In the genomic region with DNA sequence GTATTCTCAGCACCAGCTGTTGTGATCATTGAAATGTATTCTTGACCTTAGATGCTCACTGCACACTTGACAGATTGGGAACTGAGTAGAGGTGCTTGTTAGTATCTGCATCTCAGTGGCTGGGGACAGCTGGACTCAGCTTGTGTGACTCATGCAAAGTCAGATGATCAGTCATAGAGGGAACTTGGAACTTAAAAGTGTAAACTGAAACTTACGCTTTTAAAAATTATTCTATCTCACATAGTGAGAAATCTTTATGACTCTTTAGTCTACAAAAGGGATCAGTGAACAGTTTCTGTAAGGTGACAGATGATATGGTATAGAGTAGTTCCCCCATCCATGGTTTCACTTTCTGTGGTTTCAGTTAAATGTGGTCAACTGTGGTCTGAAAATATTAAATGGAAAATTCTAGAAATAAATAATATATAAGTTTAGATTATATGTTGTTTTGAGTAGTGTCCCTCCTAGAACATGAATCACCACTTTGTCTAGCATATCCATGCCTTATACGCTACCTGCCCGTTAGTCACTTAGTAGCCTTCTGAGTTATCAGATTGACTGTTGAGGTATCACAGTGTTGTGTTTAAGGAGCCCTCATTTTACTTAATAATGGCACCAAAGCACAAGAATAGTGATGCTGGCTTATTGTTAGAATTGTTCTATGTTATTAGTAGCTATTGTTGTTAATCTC, we compare ENCODE assay signal across 8 cellular contexts.
DNase-seq lines count a peak whose midpoint lies in the region; ATAC-seq and TF ChIP-seq lines count a peak whose summit lies in the region.
"Not testable (repeated sequence)": the region's sequence is repeated elsewhere in the genome, so short reads cannot be mapped to it uniquely, and the experiment has no call there.

No MANE protein-coding gene starts in this region.

- H3F3A ChIP-seq in PC-3 (ENCODE audit: low read length, unreplicated experiment) = not testable (repeated sequence)

- H4K20me1 ChIP-seq in PC-3 (ENCODE audit: low read length) = not testable (repeated sequence)

- DNase-seq in PC-3; stimulated activated naive CD8-positive, alpha-beta T cell treated with anti-CD3 and anti-CD28 coated beads, Interleukin-15, amount 100 ng/mL, for 72 hours: not testable (repeated sequence)

- not testable (repeated sequence) for H3K27me3 Mint-ChIP-seq in stimulated activated naive CD8-positive, alpha-beta T cell treated with anti-CD3 and anti-CD28 coated beads, Interleukin-15, amount 100 ng/mL, for 72 hours

- not testable (repeated sequence) for H3K9ac ChIP-seq in PC-3 (ENCODE audit: low read length)

- H3K9me3 ChIP-seq in PC-3 (ENCODE audit: low read length) = not testable (repeated sequence)

- H3K36me3 ChIP-seq in PC-3 (ENCODE audit: low read depth, low read length) = not testable (repeated sequence)

- H3K9me2 ChIP-seq in PC-3 (replicated peaks; ENCODE audit: low read length) = not testable (repeated sequence)

- not testable (repeated sequence) for H3K79me2 ChIP-seq in PC-3 (ENCODE audit: low read length)

- not testable (repeated sequence) for H3K9me3 Mint-ChIP-seq in stimulated activated naive CD8-positive, alpha-beta T cell treated with anti-CD3 and anti-CD28 coated beads, Interleukin-15, amount 100 ng/mL, for 72 hours

- H3K27me3 ChIP-seq in PC-3 (ENCODE audit: low read length) = not testable (repeated sequence)

- not testable (repeated sequence) for H3K4me1 ChIP-seq in PC-3 (ENCODE audit: insufficient read depth, low read length)

- H3K4me3 Mint-ChIP-seq in stimulated activated naive CD8-positive, alpha-beta T cell treated with anti-CD3 and anti-CD28 coated beads, Interleukin-15, amount 100 ng/mL, for 72 hours = not testable (repeated sequence)

- H3K4me2 ChIP-seq in PC-3 (ENCODE audit: low read length) = not testable (repeated sequence)

- H3K4me3 ChIP-seq in PC-3 (ENCODE audit: low read length) = not testable (repeated sequence)

- H3K27ac Mint-ChIP-seq in stimulated activated naive CD8-positive, alpha-beta T cell treated with anti-CD3 and anti-CD28 coated beads, Interleukin-15, amount 100 ng/mL, for 72 hours = not testable (repeated sequence)

- POLR2A ChIA-PET in PC-3 (lab: Charles Lee; ENCODE audit: unreplicated experiment) = not testable (repeated sequence)

- intact Hi-C loops in PC-3 (cut with micrococcal nuclease) = not testable (repeated sequence)

- H3K27ac ChIP-seq in PC-3 (ENCODE audit: low read length) = not testable (repeated sequence)

- not testable (repeated sequence) for BruUV-seq in PC-3 (replicated peaks; lab: Mats Ljungman, UMichigan)

- not testable (repeated sequence) for TF ChIP-seq CTCF in PC-3 (conservative IDR thresholded peaks at IDR 0.05; ENCODE audit: low read depth, low read length)

- CTCF ChIA-PET in PC-3 (lab: Charles Lee) = not testable (repeated sequence)

- H3K4me1 Mint-ChIP-seq in stimulated activated naive CD8-positive, alpha-beta T cell treated with anti-CD3 and anti-CD28 coated beads, Interleukin-15, amount 100 ng/mL, for 72 hours = not testable (repeated sequence)

- H2AFZ ChIP-seq in PC-3 (ENCODE audit: low read length) = not testable (repeated sequence)

- ATAC-seq in GM18517 (IDR thresholded peaks at IDR 0.05; ENCODE audit: unreplicated experiment) = peak; percentile 99
- ATAC-seq in GM19328 (IDR thresholded peaks at IDR 0.05; ENCODE audit: unreplicated experiment) = peak; percentile 99
- ATAC-seq in GM21447 (IDR thresholded peaks at IDR 0.05; ENCODE audit: unreplicated experiment) = peak; percentile 98
- ATAC-seq in HG02642 (IDR thresholded peaks at IDR 0.05; ENCODE audit: poor library complexity, unreplicated experiment) = peak; percentile 100
- ATAC-seq in HG03039 (IDR thresholded peaks at IDR 0.05; ENCODE audit: unreplicated experiment) = peak; percentile 100
- ATAC-seq in HG03354 (IDR thresholded peaks at IDR 0.05; ENCODE audit: poor library complexity, severe bottlenecking, unreplicated experiment) = peak; percentile 99
- ATAC-seq in PC-3 = peak; percentile 74
- ATAC-seq in stimulated activated naive CD8-positive, alpha-beta T cell treated with anti-CD3 and anti-CD28 coated beads, Interleukin-15, amount 100 ng/mL, for 72 hours = peak; percentile 71
